ENCODE assay signal across 26 cellular contexts in genomic region chr5:66987126-66987525, GRCh38.
DNase-seq lines count a peak whose midpoint lies in the region; ATAC-seq and TF ChIP-seq lines count a peak whose summit lies in the region.
"Had no signal": no experiment of that assay in that cellular context is flagged by ENCODE, and none has a peak within 500 bp of the region (broad histone marks: within the 10 kb centered on the region; RNA-seq: fewer than 3 reads in every experiment).

No MANE protein-coding gene starts in this region.

- no peak overlapping the region for H3K4me3 ChIP-seq in liver (ENCODE audit: low read depth in 1 of 3, low read length in 3 of 3)
- H3K4me3 ChIP-seq: colonic mucosa, heart right ventricle, neural progenitor cell, skin epidermis had no signal

- peak; percentile 12 for DNase-seq in GM03348 (ENCODE audit: low spot score)
- peak; percentile 18 for DNase-seq in NCI-H226
- DNase-seq in dedifferentiated amniotic fluid mesenchymal stem cell (ENCODE audit: extremely low spot score): peak; percentile 26
- no peak for DNase-seq in mucosa of gallbladder (ENCODE audit: low spot score)
- no peak for DNase-seq in dermis blood vessel endothelial cell
- DNase-seq in naive thymus-derived CD8-positive, alpha-beta T cell: no peak
- DNase-seq: activated CD4-positive, CD25-positive, alpha-beta regulatory T cell; activated T-cell treated with anti-CD3 and anti-CD28 coated beads, Interleukin-2, amount 50 U/mL, for 48 hours; colonic mucosa; H9; heart right ventricle; KG1; left ventricle myocardium superior; NCI-H1048; NCI-H187 treated with DMSO at 0.1 percent for 48 hours; stimulated activated CD4-positive, alpha-beta T cell treated with anti-CD3 and anti-CD28 coated beads, Interleukin-1b, Interleukin-23, amount 100 ng/mL, for 48 hours; SW 1271 had no signal

- 64% methylated on average over 2 of the region's 2 CpGs for WGBS in liver

- no peaks in the 10 kb centered on the region for H3K36me3 ChIP-seq in liver (ENCODE audit: control insufficient read depth in 4 of 4, insufficient read depth in 3 of 4, low read depth in 1 of 4, low read length in 3 of 4)
- H3K36me3 ChIP-seq: colonic mucosa, heart right ventricle, neural progenitor cell had no signal

- no peaks in the 10 kb centered on the region for H3K4me1 Mint-ChIP-seq in naive thymus-derived CD8-positive, alpha-beta T cell

- H3K9ac ChIP-seq in liver (ENCODE audit: low read depth in 1 of 2, low read length in 2 of 2): no peak overlapping the region
- H3K9ac ChIP-seq: neural progenitor cell had no signal

- H3K27ac ChIP-seq in liver (ENCODE audit: low read depth in 1 of 2, low read length in 2 of 2): peak overlapping the region; percentile 25 to 48
- H3K27ac ChIP-seq: C4-2B, colonic mucosa, heart right ventricle, neural progenitor cell, skin epidermis had no signal

- H3K4me1 ChIP-seq in liver (ENCODE audit: control insufficient read depth in 4 of 4, insufficient read depth in 4 of 4, low read length in 3 of 4): peaks cover 0 to 19% (median 6%) of the 10 kb centered on the region in 4 donors

- POLR2A ChIA-PET in naive thymus-derived CD8-positive, alpha-beta T cell (lab: Charles Lee): interaction anchor here (0.7 kb wide), 1 partner anchor 26 kb away, joined by 3 read pairs; no protein-coding TSS in a partner anchor

- no peak for ATAC-seq in HG02610 (IDR thresholded peaks at IDR 0.05; ENCODE audit: unreplicated experiment)
- ATAC-seq in naive thymus-derived CD8-positive, alpha-beta T cell: no peak
- ATAC-seq: left ventricle myocardium superior; Right ventricle myocardium inferior; stimulated activated memory B cell treated with anti-CD40 and anti-IgM and Interleukin-4, amounts not matched to agents 10 μg/mL and 1 μg/mL and 100 μg/mL, for 72 hours had no signal

- no peaks in the 10 kb centered on the region for H3K9me3 Mint-ChIP-seq in naive thymus-derived CD8-positive, alpha-beta T cell
- H3K9me3 Mint-ChIP-seq: activated naive CD4-positive, alpha-beta T cell treated with anti-CD3 and anti-CD28 coated beads, Interleukin-2, amount 50 U/mL, for 72 hours; H9; neural progenitor cell; stimulated activated memory B cell treated with anti-CD40 and anti-IgM and Interleukin-4, amounts not matched to agents 10 μg/mL and 1 μg/mL and 100 μg/mL, for 72 hours had no signal

- TF ChIP-seq RAD21 in liver (IDR thresholded peaks at IDR 0.05): no peak

- no peak overlapping the region for H3K4me3 Mint-ChIP-seq in naive thymus-derived CD8-positive, alpha-beta T cell
- H3K4me3 Mint-ChIP-seq: H9; neural progenitor cell; stimulated activated memory B cell treated with anti-CD40 and anti-IgM and Interleukin-4, amounts not matched to agents 10 μg/mL and 1 μg/mL and 100 μg/mL, for 72 hours had no signal

- no peak for TF ChIP-seq CTCF in liver (IDR thresholded peaks at IDR 0.05; ENCODE audit: low read depth, low read length, missing input control)

- peaks cover 3 to 9% (median 7%) of the 10 kb centered on the region in 5 donors for H3K27me3 Mint-ChIP-seq in naive thymus-derived CD8-positive, alpha-beta T cell
- H3K27me3 Mint-ChIP-seq: progenitor cell of endocrine pancreas; stimulated activated memory B cell treated with anti-CD40 and anti-IgM and Interleukin-4, amounts not matched to agents 10 μg/mL and 1 μg/mL and 100 μg/mL, for 72 hours had no signal

- H3K27ac Mint-ChIP-seq in naive thymus-derived CD8-positive, alpha-beta T cell: no peak overlapping the region
- H3K27ac Mint-ChIP-seq: activated naive CD4-positive, alpha-beta T cell treated with anti-CD3 and anti-CD28 coated beads, Interleukin-2, amount 50 U/mL, for 72 hours; H9; neural progenitor cell; progenitor cell of endocrine pancreas; stimulated activated memory B cell treated with anti-CD40 and anti-IgM and Interleukin-4, amounts not matched to agents 10 μg/mL and 1 μg/mL and 100 μg/mL, for 72 hours had no signal

- no peaks in the 10 kb centered on the region for H3K9me3 ChIP-seq in liver (ENCODE audit: control insufficient read depth in 4 of 4, low read length in 3 of 4)
- H3K9me3 ChIP-seq: colonic mucosa, heart right ventricle had no signal

- no peaks in the 10 kb centered on the region for H3K27me3 ChIP-seq in liver (ENCODE audit: control insufficient read depth in 4 of 4, insufficient read depth in 4 of 4, low read length in 3 of 4)
- H3K27me3 ChIP-seq: colonic mucosa, heart right ventricle, neural progenitor cell had no signal

- no peaks in the 10 kb centered on the region for H3K36me3 Mint-ChIP-seq in naive thymus-derived CD8-positive, alpha-beta T cell
- H3K36me3 Mint-ChIP-seq: activated naive CD4-positive, alpha-beta T cell treated with anti-CD3 and anti-CD28 coated beads, Interleukin-2, amount 50 U/mL, for 72 hours; neural progenitor cell; stimulated activated memory B cell treated with anti-CD40 and anti-IgM and Interleukin-4, amounts not matched to agents 10 μg/mL and 1 μg/mL and 100 μg/mL, for 72 hours had no signal

TF ChIP-seq in liver, 16 proteins besides CTCF, POLR2A, EP300 and RAD21:
- no peak for TF ChIP-seq SP1 (IDR thresholded peaks at IDR 0.05)
- no peak for TF ChIP-seq FOXA2 (IDR thresholded peaks at IDR 0.05)
- TF ChIP-seq FOXA1 (IDR thresholded peaks at IDR 0.05): no peak
- TF ChIP-seq HNF4G (IDR thresholded peaks at IDR 0.05): no peak
- no peak for TF ChIP-seq REST (IDR thresholded peaks at IDR 0.05)
- TF ChIP-seq GABPA (IDR thresholded peaks at IDR 0.05 in 1 of 2, conservative IDR thresholded peaks at IDR 0.05 in 1 of 2): no peak
- TF ChIP-seq HNF4A (conservative IDR thresholded peaks at IDR 0.05): no peak
- no peak for TF ChIP-seq TAF1 (conservative IDR thresholded peaks at IDR 0.05)
- TF ChIP-seq RXRA (IDR thresholded peaks at IDR 0.05): no peak
- no peak for TF ChIP-seq NR2F2 (IDR thresholded peaks at IDR 0.05)
- no peak for TF ChIP-seq MAX (IDR thresholded peaks at IDR 0.05)
- no peak for TF ChIP-seq YY1 (IDR thresholded peaks at IDR 0.05)
- TF ChIP-seq EGR1 (IDR thresholded peaks at IDR 0.05; ENCODE audit: low read depth in 2 of 2): no peak
- TF ChIP-seq JUND (IDR thresholded peaks at IDR 0.05): no peak
- TF ChIP-seq ZBTB33 (IDR thresholded peaks at IDR 0.05): no peak

Comparison
In these comparisons a context has a peak if more than half of its experiments do, and no peak if none do; other contexts are left out.
1. DNase-seq: peak in GM03348 (single experiment), NCI-H226 (single experiment) and dedifferentiated amniotic fluid mesenchymal stem cell (single experiment); none in mucosa of gallbladder (single experiment), dermis blood vessel endothelial cell (single experiment) and naive thymus-derived CD8-positive, alpha-beta T cell (0 of 10).